7 cellular contexts compared by ENCODE assay signal in the genomic region with DNA sequence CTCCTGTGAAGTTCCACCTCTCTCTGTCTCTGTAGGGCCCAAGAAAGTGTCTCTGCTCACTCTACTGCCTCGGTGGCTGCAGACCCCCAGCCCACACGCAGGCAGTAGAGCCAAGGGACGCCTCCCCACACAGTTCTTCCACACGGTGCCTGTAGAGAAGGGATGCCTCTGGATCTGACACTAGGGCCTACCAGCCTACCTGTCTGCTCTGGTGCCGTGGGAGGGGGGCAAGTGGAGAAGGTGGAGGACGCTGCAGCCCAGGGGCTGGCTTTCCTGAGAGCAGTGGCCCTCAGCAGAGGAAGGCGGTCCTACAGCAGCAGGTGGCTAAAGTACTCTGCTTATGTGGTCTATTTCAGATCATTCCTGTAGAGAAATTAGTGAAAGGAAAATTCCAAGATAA.
"Had no signal": no experiment of that assay in that cellular context is flagged by ENCODE, and none has a peak within 500 bp of the region (broad histone marks: within the 10 kb centered on the region; RNA-seq: fewer than 3 reads in every experiment).

No MANE protein-coding gene starts in this region.

- H3K4me3 Mint-ChIP-seq: HFFc6, IgD-negative memory B cell had no signal

- H3K4me1 Mint-ChIP-seq: IgD-negative memory B cell had no signal

- H3K27ac Mint-ChIP-seq: HFFc6, IgD-negative memory B cell had no signal

- H3K9me3 ChIP-seq: HAP-1 had no signal

- H3K4me1 ChIP-seq: HAP-1 had no signal

- H2AFZ ChIP-seq: GM23248 had no signal

- H3K27ac ChIP-seq: GM23248, HL-60 had no signal

- H3K9me3 Mint-ChIP-seq: HFFc6, IgD-negative memory B cell had no signal

- DNase-seq: GOT3, HFFc6, KG1 had no signal

- H3K27me3 Mint-ChIP-seq: IgD-negative memory B cell had no signal

- H3K9ac ChIP-seq: GM23248 had no signal

- H3K4me3 ChIP-seq: GM23248, HAP-1 had no signal
